Comparison of ENCODE assay signal across 10 cellular contexts in genomic region chr7:29319719-29320521, GRCh38.
A peak's percentile ranks its signal among the peaks of the same experiment; 100 is the strongest.
DNase-seq lines count a peak whose midpoint lies in the region; ATAC-seq and TF ChIP-seq lines count a peak whose summit lies in the region.
"Had no signal": no experiment of that assay in that cellular context is flagged by ENCODE, and none has a peak within 500 bp of the region (broad histone marks: within the 10 kb centered on the region; RNA-seq: fewer than 3 reads in every experiment).

No MANE protein-coding gene starts in this region.

- peaks cover 4% of the 10 kb centered on the region for H3K9me3 Mint-ChIP-seq in neural crest cell
- H3K9me3 Mint-ChIP-seq: stimulated activated naive CD8-positive, alpha-beta T cell treated with anti-CD3 and anti-CD28 coated beads, Interleukin-15, Interleukin-2, amounts not matched to agents 100 ng/mL and 50 ng/mL, for 24 hours had no signal

- no peaks in the 10 kb centered on the region for H3K27me3 Mint-ChIP-seq in neural crest cell (ENCODE audit: low read depth)
- H3K27me3 Mint-ChIP-seq: stimulated activated naive CD8-positive, alpha-beta T cell treated with anti-CD3 and anti-CD28 coated beads, Interleukin-15, Interleukin-2, amounts not matched to agents 100 ng/mL and 50 ng/mL, for 24 hours had no signal

- peak; percentile 77 for ATAC-seq in GM18868 (IDR thresholded peaks at IDR 0.05; ENCODE audit: unreplicated experiment)
- ATAC-seq in HG03520 (IDR thresholded peaks at IDR 0.05; ENCODE audit: unreplicated experiment): peak; percentile 51
- no peak for ATAC-seq in HG03039 (IDR thresholded peaks at IDR 0.05; ENCODE audit: unreplicated experiment)
- ATAC-seq: activated CD8-positive, alpha-beta T cell treated with anti-CD3 and anti-CD28 coated beads, Interleukin-2, amount 10 ng/mL, durations not matched to agents 7 days and 5 days had no signal

- H3K27ac Mint-ChIP-seq in neural crest cell (ENCODE audit: unreplicated experiment): peak overlapping the region; percentile 58
- H3K27ac Mint-ChIP-seq: activated CD8-positive, alpha-beta T cell treated with anti-CD3 and anti-CD28 coated beads, Interleukin-2, amount 10 ng/mL, durations not matched to agents 7 days and 5 days; stimulated activated naive CD8-positive, alpha-beta T cell treated with anti-CD3 and anti-CD28 coated beads, Interleukin-15, Interleukin-2, amounts not matched to agents 100 ng/mL and 50 ng/mL, for 24 hours had no signal

- TF ChIP-seq CTCF in VCaP (conservative IDR thresholded peaks at IDR 0.05): no peak
- no peak for TF ChIP-seq CTCF in neural crest cell (conservative IDR thresholded peaks at IDR 0.05)

- no peak overlapping the region for H3K4me3 Mint-ChIP-seq in neural crest cell
- H3K4me3 Mint-ChIP-seq: activated CD8-positive, alpha-beta T cell treated with anti-CD3 and anti-CD28 coated beads, Interleukin-2, amount 10 ng/mL, durations not matched to agents 7 days and 5 days; stimulated activated naive CD8-positive, alpha-beta T cell treated with anti-CD3 and anti-CD28 coated beads, Interleukin-15, Interleukin-2, amounts not matched to agents 100 ng/mL and 50 ng/mL, for 24 hours had no signal

- in situ Hi-C loops in G401 (cut with HindIII; ENCODE audit: low sequenced_read_pairs): no loop called here

- DNase-seq in neural crest cell (ENCODE audit: low read depth, low spot score) (no peak), cortex of kidney (lab: John Stamatoyannopoulos, UW) (no peak), G401 (ENCODE audit: low spot score) (no peak)
- DNase-seq in activated naive CD4-positive, alpha-beta T cell (lab: John Stamatoyannopoulos, UW): no peak
- DNase-seq: activated CD8-positive, alpha-beta T cell treated with anti-CD3 and anti-CD28 coated beads, Interleukin-2, amount 10 ng/mL, durations not matched to agents 7 days and 5 days had no signal

- H3K27ac ChIP-seq in VCaP: peak overlapping the region; percentile 88

- H3K4me1 Mint-ChIP-seq in neural crest cell: peaks cover 19% of the 10 kb centered on the region

- no peaks in the 10 kb centered on the region for H3K36me3 Mint-ChIP-seq in neural crest cell (ENCODE audit: low read depth)
